ENCODE assay signal across 8 cellular contexts in the genomic region with DNA sequence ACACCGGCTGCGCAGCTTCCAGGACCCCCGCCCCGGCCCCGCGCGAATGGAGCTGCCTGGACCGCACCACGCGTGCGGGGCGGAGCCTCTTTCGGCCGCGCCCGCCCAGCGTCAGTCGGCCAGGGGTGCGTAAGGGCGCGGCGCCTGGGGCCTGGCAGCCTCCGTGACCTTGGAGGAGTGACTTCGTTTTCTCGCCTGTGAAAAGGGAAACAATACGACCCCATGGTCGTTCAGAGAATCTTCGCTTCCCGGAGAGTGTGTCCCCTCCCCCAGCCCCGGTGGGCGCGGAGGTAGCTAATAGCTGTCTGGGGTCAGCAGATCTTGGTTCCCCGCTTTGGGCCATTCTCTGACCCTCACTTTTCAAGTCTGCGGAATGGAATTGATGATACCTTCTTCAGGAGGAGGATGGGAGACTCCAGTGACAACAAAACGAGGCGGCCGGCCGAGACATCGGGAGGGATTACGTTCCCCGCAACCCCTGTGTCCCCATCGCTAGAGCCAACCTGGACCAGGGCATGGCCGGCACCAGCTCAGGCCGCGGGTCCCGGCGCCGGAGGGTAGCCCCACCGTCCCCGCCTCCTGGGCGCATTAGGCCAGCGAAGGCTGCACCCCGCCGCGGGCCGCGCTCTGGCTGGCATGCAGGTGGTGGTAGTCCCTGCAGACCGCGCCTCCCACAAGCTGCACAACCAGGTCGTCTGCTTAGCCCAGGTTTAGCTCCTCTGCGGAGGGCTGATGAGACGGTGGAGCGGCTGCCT. TPM values are rescaled to one million over a fixed set of nuclear protein-coding genes. Genes with fewer than 3 reads are reported as not detected.
DNase-seq lines count a peak whose midpoint lies in the region; ATAC-seq and TF ChIP-seq lines count a peak whose summit lies in the region.

No MANE protein-coding gene starts in this region.

- H3K9me3 Mint-ChIP-seq in activated naive CD8-positive, alpha-beta T cell treated with anti-CD3 and anti-CD28 coated beads, Interleukin-2, amount 10 ng/mL, durations not matched to agents 7 days and 5 days: no peaks in the 10 kb centered on the region

- WGBS in GM23248 (ENCODE audit: low coverage in 1 of 2, low lambda C conversion rate in 2 of 2, missing lambda C conversion rate in 2 of 2), 2 experiments: 3 to 4% methylated on average over 49 to 55 of the region's 63 CpGs
- 1% methylated on average over 62 to 63 of the region's 63 CpGs for WGBS in heart right ventricle, 2 donors
- 1% methylated on average over 54 to 63 of the region's 63 CpGs for WGBS in psoas muscle, 3 donors

- H3K9me2 ChIP-seq in GM23248 (ENCODE audit: insufficient read depth): no peaks in the 10 kb centered on the region

- no peaks in the 10 kb centered on the region for H3K27me3 Mint-ChIP-seq in activated naive CD8-positive, alpha-beta T cell treated with anti-CD3 and anti-CD28 coated beads, Interleukin-2, amount 10 ng/mL, durations not matched to agents 7 days and 5 days

- H4K20me1 ChIP-seq in GM23248 (ENCODE audit: insufficient read depth): no peaks in the 10 kb centered on the region

- POLR2A ChIA-PET in activated naive CD8-positive, alpha-beta T cell treated with anti-CD3 and anti-CD28 coated beads, Interleukin-2, amount 10 ng/mL, durations not matched to agents 7 days and 5 days (lab: Charles Lee): interaction anchor here (0.8 to 6.5 kb wide), 14 partner anchors 8 to 154 kb away, joined by 3 to 167 read pairs (median 6); a partner anchor contains a TSS

- no peak overlapping the region for H3K27ac ChIP-seq in GM23248
- H3K27ac ChIP-seq in heart right ventricle: peak overlapping the region; percentile 73 to 94 (median 90)
- peak overlapping the region; percentile 80 for H3K27ac ChIP-seq in psoas muscle

- H3K9ac ChIP-seq in ES-I3 (ENCODE audit: low read depth, low read length): peak overlapping the region; percentile 85
- peak overlapping the region; percentile 56 for H3K9ac ChIP-seq in GM23248

- peaks cover 47% of the 10 kb centered on the region for H3K4me1 Mint-ChIP-seq in activated naive CD8-positive, alpha-beta T cell treated with anti-CD3 and anti-CD28 coated beads, Interleukin-2, amount 10 ng/mL, durations not matched to agents 7 days and 5 days

- H3K79me2 ChIP-seq in GM23248 (ENCODE audit: insufficient read depth): no peaks in the 10 kb centered on the region

- peak overlapping the region; percentile 93 for H2AFZ ChIP-seq in GM23248

- H3K27ac Mint-ChIP-seq in activated naive CD8-positive, alpha-beta T cell treated with anti-CD3 and anti-CD28 coated beads, Interleukin-2, amount 10 ng/mL, durations not matched to agents 7 days and 5 days: peak overlapping the region; percentile 96

- peak overlapping the region; percentile 77 for H3K4me2 ChIP-seq in GM23248 (ENCODE audit: unreplicated experiment)

- H3K4me3 Mint-ChIP-seq in activated naive CD8-positive, alpha-beta T cell treated with anti-CD3 and anti-CD28 coated beads, Interleukin-2, amount 10 ng/mL, durations not matched to agents 7 days and 5 days: peak overlapping the region; percentile 94

- intact Hi-C loops in heart right ventricle (cut with DNase I): loop anchor here in 4 of 10 donors (5.0 to 10.0 kb wide), 2 partner anchors 96 to 129 kb away; a partner anchor contains a TSS
- intact Hi-C loops in psoas muscle (cut with DNase I): loop anchor here in 1 of 2 donors (10.0 kb wide), 1 partner anchor 129 kb away; a partner anchor contains a TSS

- no peaks in the 10 kb centered on the region for H3K27me3 ChIP-seq in GM23248 (replicated peaks; ENCODE audit: insufficient read depth)
- no peaks in the 10 kb centered on the region for H3K27me3 ChIP-seq in heart right ventricle
- H3K27me3 ChIP-seq in psoas muscle (ENCODE audit: insufficient read depth in 3 of 3, low read length in 2 of 3): no peaks in the 10 kb centered on the region

- H3K36me3 Mint-ChIP-seq in activated naive CD8-positive, alpha-beta T cell treated with anti-CD3 and anti-CD28 coated beads, Interleukin-2, amount 10 ng/mL, durations not matched to agents 7 days and 5 days: no peaks in the 10 kb centered on the region

- H3K9me3 ChIP-seq in ES-I3 (ENCODE audit: control insufficient read depth, insufficient read depth, low read length) (no peaks in the 10 kb centered on the region), GM23248 (ENCODE audit: low read depth) (no peaks in the 10 kb centered on the region), heart right ventricle (no peaks in the 10 kb centered on the region), psoas muscle (no peaks in the 10 kb centered on the region)

- TF ChIP-seq CTCF in heart right ventricle (IDR thresholded peaks at IDR 0.05): no peak
- TF ChIP-seq CTCF in psoas muscle (IDR thresholded peaks at IDR 0.05): no peak

- H3K4me1 ChIP-seq in ES-I3 (ENCODE audit: insufficient read depth, low read length): peaks cover 28% of the 10 kb centered on the region
- peaks cover 7% of the 10 kb centered on the region; the same call in 1 of the 2 replicates for H3K4me1 ChIP-seq in GM23248 (ENCODE audit: insufficient read depth)
- peaks cover 0 to 55% (median 30%) of the 10 kb centered on the region in 9 donors for H3K4me1 ChIP-seq in heart right ventricle
- peaks cover 13% of the 10 kb centered on the region for H3K4me1 ChIP-seq in psoas muscle

- H3F3A ChIP-seq in GM23248 (ENCODE audit: insufficient read depth): peaks cover 2% of the 10 kb centered on the region

- DNase-seq in GM23248 (peak; percentile 73), LHCN-M2 (ENCODE audit: low read depth) (peak; percentile 42), heart right ventricle (peak; percentile 71 to 82), psoas muscle (peak; percentile 79 to 87), NCI-H1436 treated with DMSO at 0.1 percent for 48 hours (lab: John Stamatoyannopoulos, UW) (no peak)
- DNase-seq in activated naive CD8-positive, alpha-beta T cell treated with anti-CD3 and anti-CD28 coated beads, Interleukin-2, amount 10 ng/mL, durations not matched to agents 7 days and 5 days: peak; percentile 89

- H3K36me3 ChIP-seq in ES-I3 (ENCODE audit: insufficient read depth, low read length): no peaks in the 10 kb centered on the region
- no peaks in the 10 kb centered on the region for H3K36me3 ChIP-seq in GM23248 (ENCODE audit: low read depth)
- H3K36me3 ChIP-seq in heart right ventricle: no peaks in the 10 kb centered on the region
- no peaks in the 10 kb centered on the region for H3K36me3 ChIP-seq in psoas muscle (ENCODE audit: insufficient read depth in 1 of 2, low read depth in 1 of 2)

- in situ Hi-C loops in GM23248 (cut with MboI): no loop called here

- peak overlapping the region; percentile 70 for H3K4me3 ChIP-seq in GM23248
- peak overlapping the region; percentile 55 to 85 (median 71) for H3K4me3 ChIP-seq in heart right ventricle
- peak overlapping the region; percentile 76 for H3K4me3 ChIP-seq in psoas muscle

- ATAC-seq in SK-N-SH treated with all-trans-retinoic acid at 6 μM for 48 hours: peak; percentile 86
- ATAC-seq in activated naive CD8-positive, alpha-beta T cell treated with anti-CD3 and anti-CD28 coated beads, Interleukin-2, amount 10 ng/mL, durations not matched to agents 7 days and 5 days (ENCODE audit: low read depth): peak; percentile 78
- ATAC-seq in heart right ventricle: peak; percentile 83 to 94 (median 89)
- ATAC-seq in psoas muscle: peak; percentile 87 to 93 (median 90)

TF ChIP-seq in SK-N-SH treated with all-trans-retinoic acid at 6 μM for 48 hours, 23 proteins besides CTCF, POLR2A, EP300 and RAD21 (continues in another document):
- no peak for TF ChIP-seq ZC3H10 (CRISPR knock-in tag; IDR thresholded peaks at IDR 0.05)
- no peak for TF ChIP-seq ZNF70 (CRISPR knock-in tag; IDR thresholded peaks at IDR 0.05)
- no peak for TF ChIP-seq TOX (CRISPR knock-in tag; IDR thresholded peaks at IDR 0.05; ENCODE audit: borderline replicate concordance)
- no peak for TF ChIP-seq ISL1 (CRISPR knock-in tag; IDR thresholded peaks at IDR 0.05)
- TF ChIP-seq PPARA (CRISPR knock-in tag; IDR thresholded peaks at IDR 0.05; ENCODE audit: borderline replicate concordance): no peak
- no peak for TF ChIP-seq ZNF565 (CRISPR knock-in tag; conservative IDR thresholded peaks at IDR 0.05; ENCODE audit: low read depth)
- TF ChIP-seq OSR1 (CRISPR knock-in tag; IDR thresholded peaks at IDR 0.05): no peak
- TF ChIP-seq, protein P1, sequence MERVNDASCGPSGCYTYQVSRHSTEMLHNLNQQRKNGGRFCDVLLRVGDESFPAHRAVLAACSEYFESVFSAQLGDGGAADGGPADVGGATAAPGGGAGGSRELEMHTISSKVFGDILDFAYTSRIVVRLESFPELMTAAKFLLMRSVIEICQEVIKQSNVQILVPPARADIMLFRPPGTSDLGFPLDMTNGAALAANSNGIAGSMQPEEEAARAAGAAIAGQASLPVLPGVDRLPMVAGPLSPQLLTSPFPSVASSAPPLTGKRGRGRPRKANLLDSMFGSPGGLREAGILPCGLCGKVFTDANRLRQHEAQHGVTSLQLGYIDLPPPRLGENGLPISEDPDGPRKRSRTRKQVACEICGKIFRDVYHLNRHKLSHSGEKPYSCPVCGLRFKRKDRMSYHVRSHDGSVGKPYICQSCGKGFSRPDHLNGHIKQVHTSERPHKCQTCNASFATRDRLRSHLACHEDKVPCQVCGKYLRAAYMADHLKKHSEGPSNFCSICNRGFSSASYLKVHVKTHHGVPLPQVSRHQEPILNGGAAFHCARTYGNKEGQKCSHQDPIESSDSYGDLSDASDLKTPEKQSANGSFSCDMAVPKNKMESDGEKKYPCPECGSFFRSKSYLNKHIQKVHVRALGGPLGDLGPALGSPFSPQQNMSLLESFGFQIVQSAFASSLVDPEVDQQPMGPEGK (CRISPR knock-in tag; IDR thresholded peaks at IDR 0.05; ENCODE audit: borderline replicate concordance): no peak

RNA-seq across cellular contexts. Expression of a gene that starts 5.5 kb away (rescaled TPM):
- not detected in 2 replicates for total RNA-seq in GM23248 (2014; rRNA removed; shearing (Covaris generic))
- polyA plus RNA-seq in GM23248 (2016; fragmentation: Nextera tagmentation; extraction: Ambion mirVana) (not detected in 2 replicates), heart right ventricle (under 1 TPM in 1 of 2 donors, not detected in 1; 0.03 TPM), psoas muscle (under 1 TPM in 2 of 3 donors, not detected in 1; 0.03 to 0.16 TPM)
- total RNA-seq in LHCN-M2 (2014; rRNA removed) (not detected in 2 replicates), heart right ventricle (under 1 TPM in 2 of 10 donors, not detected in 8; 0.19 to 0.22 TPM), psoas muscle (under 1 TPM in 2 of 4 donors, not detected in 2; 0.13 to 0.30 TPM)
- 0.30 TPM for polyA plus RNA-seq in LHCN-M2 (2012)
- total RNA-seq in activated naive CD8-positive, alpha-beta T cell treated with anti-CD3 and anti-CD28 coated beads, Interleukin-2, amount 10 ng/mL, durations not matched to agents 7 days and 5 days: 1 to 10 TPM; 2.4 to 3.8 TPM

RNA-seq across cellular contexts. Expression of a gene that starts 6.4 kb away (rescaled TPM):
- total RNA-seq in GM23248 (2014; rRNA removed; shearing (Covaris generic)): 2.9 and 3.9 TPM in 2 replicates
- polyA plus RNA-seq in GM23248 (2016; fragmentation: Nextera tagmentation; extraction: Ambion mirVana) (2.0 and 2.1 TPM in 2 replicates), heart right ventricle (10 to 100 TPM in 1 of 2 donors, 1 to 10 TPM in 1; 7.9 to 21.9 TPM), psoas muscle (10 to 100 TPM in 1 of 3 donors, 1 to 10 TPM in 2; 5.6 to 10.1 (median 8.3) TPM)
- total RNA-seq in LHCN-M2 (2014; rRNA removed) (5.5 and 10.5 TPM in 2 replicates), heart right ventricle (10 to 100 TPM; 18.1 to 31.1 (median 21.5) TPM), psoas muscle (10 to 100 TPM; 14.2 to 22.4 (median 16.5) TPM)
- polyA plus RNA-seq in LHCN-M2 (2012): 5.4 TPM
- total RNA-seq in activated naive CD8-positive, alpha-beta T cell treated with anti-CD3 and anti-CD28 coated beads, Interleukin-2, amount 10 ng/mL, durations not matched to agents 7 days and 5 days: 100 to 1,000 TPM; 162 to 166 TPM

Comparison
In these comparisons a context has a peak if more than half of its experiments do, and no peak if none do; other contexts are left out.
1. RNA of a gene that starts 6.4 kb away (total RNA-seq): 162 to 166 TPM in activated naive CD8-positive, alpha-beta T cell treated with anti-CD3 and anti-CD28 coated beads, Interleukin-2, amount 10 ng/mL, durations not matched to agents 7 days and 5 days; 18.1 to 31.1 TPM in heart right ventricle, 14.2 to 22.4 TPM in psoas muscle, 5.5 to 10.5 TPM in LHCN-M2 and 2.9 to 3.9 TPM in GM23248; every median in the first group is over 4 times any median in the second.
2. Peak in every context shown above with its lines, with median percentiles within 50 percentile points of each other: H3K4me3 ChIP-seq and ATAC-seq.